27 cellular contexts compared by ENCODE assay signal in genomic region chr4:127559981-127560380, GRCh38.
"Had no signal": no experiment of that assay in that cellular context is flagged by ENCODE, and none has a peak within 500 bp of the region (broad histone marks: within the 10 kb centered on the region; RNA-seq: fewer than 3 reads in every experiment).

No MANE protein-coding gene starts in this region.

- H3K9me3 ChIP-seq: ascending aorta, breast epithelium, colonic mucosa, esophagus squamous epithelium had no signal

- H3K4me3 Mint-ChIP-seq: activated CD4-positive, alpha-beta memory T cell treated with anti-CD3 and anti-CD28 coated beads for 36 hours; activated CD4-positive, alpha-beta T cell treated with anti-CD3 and anti-CD28 coated beads for 36 hours; activated CD4-positive, alpha-beta T cell treated with anti-CD3 and anti-CD28 coated beads, Interleukin-2, amount 10 ng/mL, durations not matched to agents 24 days and 14 days; activated CD8-positive, alpha-beta memory T cell treated with anti-CD3 and anti-CD28 coated beads, Interleukin-2, amount 10 ng/mL, durations not matched to agents 7 days and 5 days; activated CD8-positive, alpha-beta T cell treated with anti-CD3 and anti-CD28 coated beads, Interleukin-2, amount 10 ng/mL, durations not matched to agents 7 days and 5 days; activated naive CD4-positive, alpha-beta T cell treated with anti-CD3 and anti-CD28 coated beads for 36 hours; activated naive CD8-positive, alpha-beta T cell treated with anti-CD3 and anti-CD28 coated beads, Interleukin-2, amount 10 ng/mL, durations not matched to agents 7 days and 5 days; activated T-helper 1 cell treated with anti-CD3 and anti-CD28 coated beads, Interleukin-12 subunit alpha, Interleukin-12 subunit beta, Interleukin-2, Interleukin-4 antibody, amounts not matched to agents 30 ng/mL and 10 ng/mL and 1 ng/mL, durations not matched to agents 14 hours and 24 hours and 36 hours; brain had no signal

- H3K27me3 ChIP-seq: ascending aorta, breast epithelium, cardiac muscle cell, colonic mucosa, esophagus squamous epithelium had no signal

- DNase-seq: activated CD4-positive, alpha-beta memory T cell treated with anti-CD3 and anti-CD28 coated beads for 36 hours; activated CD4-positive, alpha-beta T cell treated with anti-CD3 and anti-CD28 coated beads for 36 hours; activated CD4-positive, alpha-beta T cell treated with anti-CD3 and anti-CD28 coated beads, Interleukin-2, amount 10 ng/mL, durations not matched to agents 24 days and 14 days; activated CD4-positive, CD25-positive, alpha-beta regulatory T cell; activated CD4-positive, CD25-positive, alpha-beta regulatory T cell treated with anti-CD3 and anti-CD28 coated beads, Interleukin-2, amount 50 U/mL, for 72 hours; activated CD8-positive, alpha-beta memory T cell treated with anti-CD3 and anti-CD28 coated beads, Interleukin-2, amount 10 ng/mL, durations not matched to agents 7 days and 5 days; activated CD8-positive, alpha-beta memory T cell treated with anti-CD3 and anti-CD28 coated beads, Interleukin-2, amount 50 U/mL, for 4 hours; activated CD8-positive, alpha-beta T cell treated with anti-CD3 and anti-CD28 coated beads, Interleukin-2, amount 10 ng/mL, durations not matched to agents 7 days and 5 days; activated effector memory CD4-positive, alpha-beta T cell treated with anti-CD3 and anti-CD28 coated beads, Interleukin-2, amount 50 U/mL, for 16 hours; activated naive CD4-positive, alpha-beta T cell treated with anti-CD3 and anti-CD28 coated beads for 36 hours; activated naive CD8-positive, alpha-beta T cell treated with anti-CD3 and anti-CD28 coated beads, Interleukin-2, amount 10 ng/mL, durations not matched to agents 7 days and 5 days; activated T-cell treated with anti-CD3 and anti-CD28 coated beads, Interleukin-2, amount 50 U/mL, for 1 hour; activated T-cell treated with anti-CD3 and anti-CD28 coated beads, Interleukin-2, amount 50 U/mL, for 48 hours; central memory CD4-positive, alpha-beta T cell; cerebellar nuclear complex; colonic mucosa; effector CD8-positive, alpha-beta T cell; esophagus squamous epithelium; T-helper 2 cell had no signal

- H3K9me3 Mint-ChIP-seq: activated CD4-positive, alpha-beta memory T cell treated with anti-CD3 and anti-CD28 coated beads for 36 hours; activated CD4-positive, alpha-beta T cell treated with anti-CD3 and anti-CD28 coated beads, Interleukin-2, amount 10 ng/mL, durations not matched to agents 24 days and 14 days; activated naive CD4-positive, alpha-beta T cell treated with anti-CD3 and anti-CD28 coated beads for 36 hours; activated naive CD4-positive, alpha-beta T cell treated with anti-CD3 and anti-CD28 coated beads, Interleukin-2, amount 50 U/mL, for 72 hours; activated naive CD8-positive, alpha-beta T cell treated with anti-CD3 and anti-CD28 coated beads, Interleukin-2, amount 10 ng/mL, durations not matched to agents 7 days and 5 days; activated T-helper 1 cell treated with anti-CD3 and anti-CD28 coated beads, Interleukin-12 subunit alpha, Interleukin-12 subunit beta, Interleukin-2, Interleukin-4 antibody, amounts not matched to agents 30 ng/mL and 10 ng/mL and 1 ng/mL, durations not matched to agents 14 hours and 24 hours and 36 hours; activated T-helper 2 cell treated with anti-CD3 and anti-CD28 coated beads, Interferon-gamma antibody, Interleukin-2, Interleukin-4, amounts not matched to agents 10 μg/mL and 5 μg/mL and 100 μg/mL, durations not matched to agents 14 hours and 24 hours and 36 hours had no signal

- H3K27ac Mint-ChIP-seq: activated CD4-positive, alpha-beta memory T cell treated with anti-CD3 and anti-CD28 coated beads for 36 hours; activated CD4-positive, alpha-beta T cell treated with anti-CD3 and anti-CD28 coated beads for 36 hours; activated CD4-positive, alpha-beta T cell treated with anti-CD3 and anti-CD28 coated beads, Interleukin-2, amount 10 ng/mL, durations not matched to agents 24 days and 14 days; activated CD8-positive, alpha-beta memory T cell treated with anti-CD3 and anti-CD28 coated beads, Interleukin-2, amount 10 ng/mL, durations not matched to agents 7 days and 5 days; activated CD8-positive, alpha-beta T cell treated with anti-CD3 and anti-CD28 coated beads, Interleukin-2, amount 10 ng/mL, durations not matched to agents 7 days and 5 days; activated naive CD4-positive, alpha-beta T cell treated with anti-CD3 and anti-CD28 coated beads for 36 hours; activated naive CD4-positive, alpha-beta T cell treated with anti-CD3 and anti-CD28 coated beads, Interleukin-2, amount 50 U/mL, for 72 hours; activated naive CD8-positive, alpha-beta T cell treated with anti-CD3 and anti-CD28 coated beads, Interleukin-2, amount 10 ng/mL, durations not matched to agents 7 days and 5 days; activated T-helper 1 cell treated with anti-CD3 and anti-CD28 coated beads, Interleukin-12 subunit alpha, Interleukin-12 subunit beta, Interleukin-2, Interleukin-4 antibody, amounts not matched to agents 30 ng/mL and 10 ng/mL and 1 ng/mL, durations not matched to agents 14 hours and 24 hours and 36 hours; activated T-helper 2 cell treated with anti-CD3 and anti-CD28 coated beads, Interferon-gamma antibody, Interleukin-2, Interleukin-4, amounts not matched to agents 10 μg/mL and 5 μg/mL and 100 μg/mL, durations not matched to agents 14 hours and 24 hours and 36 hours; brain had no signal

- H3K4me1 Mint-ChIP-seq: activated CD4-positive, alpha-beta T cell treated with anti-CD3 and anti-CD28 coated beads for 36 hours; activated CD4-positive, alpha-beta T cell treated with anti-CD3 and anti-CD28 coated beads, Interleukin-2, amount 10 ng/mL, durations not matched to agents 24 days and 14 days; activated CD8-positive, alpha-beta memory T cell treated with anti-CD3 and anti-CD28 coated beads, Interleukin-2, amount 10 ng/mL, durations not matched to agents 7 days and 5 days; activated naive CD8-positive, alpha-beta T cell treated with anti-CD3 and anti-CD28 coated beads, Interleukin-2, amount 10 ng/mL, durations not matched to agents 7 days and 5 days; brain had no signal

- H3K4me3 ChIP-seq: ascending aorta, breast epithelium, cardiac muscle cell, colonic mucosa, esophagus squamous epithelium had no signal

- H3K27ac ChIP-seq: ascending aorta, breast epithelium, cardiac muscle cell, colonic mucosa, epithelial cell of prostate, esophagus squamous epithelium had no signal

- ATAC-seq: activated CD4-positive, alpha-beta T cell treated with anti-CD3 and anti-CD28 coated beads for 36 hours; activated CD8-positive, alpha-beta memory T cell treated with anti-CD3 and anti-CD28 coated beads, Interleukin-2, amount 10 ng/mL, durations not matched to agents 7 days and 5 days; activated CD8-positive, alpha-beta T cell treated with anti-CD3 and anti-CD28 coated beads, Interleukin-2, amount 10 ng/mL, durations not matched to agents 7 days and 5 days; activated naive CD4-positive, alpha-beta T cell treated with anti-CD3 and anti-CD28 coated beads, Interleukin-2, amount 50 U/mL, for 72 hours had no signal

- H3K36me3 ChIP-seq: ascending aorta, breast epithelium, cardiac muscle cell, colonic mucosa, esophagus squamous epithelium had no signal

- H3K27me3 Mint-ChIP-seq: activated CD4-positive, alpha-beta memory T cell treated with anti-CD3 and anti-CD28 coated beads for 36 hours; activated CD4-positive, alpha-beta T cell treated with anti-CD3 and anti-CD28 coated beads for 36 hours; activated CD4-positive, alpha-beta T cell treated with anti-CD3 and anti-CD28 coated beads, Interleukin-2, amount 10 ng/mL, durations not matched to agents 24 days and 14 days; activated CD8-positive, alpha-beta memory T cell treated with anti-CD3 and anti-CD28 coated beads, Interleukin-2, amount 10 ng/mL, durations not matched to agents 7 days and 5 days; activated naive CD8-positive, alpha-beta T cell treated with anti-CD3 and anti-CD28 coated beads, Interleukin-2, amount 10 ng/mL, durations not matched to agents 7 days and 5 days; brain had no signal

- H3K4me1 ChIP-seq: ascending aorta, breast epithelium, colonic mucosa, esophagus squamous epithelium had no signal

- H3K36me3 Mint-ChIP-seq: activated CD4-positive, alpha-beta memory T cell treated with anti-CD3 and anti-CD28 coated beads for 36 hours; activated CD8-positive, alpha-beta memory T cell treated with anti-CD3 and anti-CD28 coated beads, Interleukin-2, amount 10 ng/mL, durations not matched to agents 7 days and 5 days; activated naive CD4-positive, alpha-beta T cell treated with anti-CD3 and anti-CD28 coated beads, Interleukin-2, amount 50 U/mL, for 72 hours; activated naive CD8-positive, alpha-beta T cell treated with anti-CD3 and anti-CD28 coated beads, Interleukin-2, amount 10 ng/mL, durations not matched to agents 7 days and 5 days; brain had no signal
